ENCODE assay signal across 15 cellular contexts in the genomic region with DNA sequence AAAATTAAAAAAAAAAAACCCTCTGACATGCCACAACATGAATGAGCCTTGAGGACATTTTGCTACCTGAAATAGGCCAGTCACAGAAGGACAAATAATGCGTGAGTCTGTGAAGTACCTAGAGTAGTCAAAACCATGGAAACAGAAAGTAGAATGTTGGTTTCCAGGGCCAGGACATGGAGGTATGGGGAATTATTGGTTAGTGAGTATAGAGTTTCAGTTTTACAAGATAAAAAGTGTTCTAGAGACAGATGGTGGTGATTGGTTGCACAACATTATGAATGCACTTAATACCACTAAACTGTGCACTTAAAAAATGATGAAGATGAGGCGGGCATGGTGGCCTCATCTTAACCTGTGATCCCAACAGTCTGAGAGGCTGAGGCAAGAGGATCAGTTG. TPM values are rescaled to one million over a fixed set of nuclear protein-coding genes. Genes with fewer than 3 reads are reported as not detected.
DNase-seq lines count a peak whose midpoint lies in the region; ATAC-seq and TF ChIP-seq lines count a peak whose summit lies in the region.
"Had no signal": no experiment of that assay in that cellular context is flagged by ENCODE, and none has a peak within 500 bp of the region (broad histone marks: within the 10 kb centered on the region; RNA-seq: fewer than 3 reads in every experiment).

No MANE protein-coding gene starts in this region.

- CTCF ChIA-PET in AG04450 (lab: Charles Lee): no interaction called here

- H3K4me1 ChIP-seq in KMS-11 (ENCODE audit: low read depth, poor library complexity, severe bottlenecking) (peaks cover 24% of the 10 kb centered on the region), suprapubic skin (peaks cover 12% of the 10 kb centered on the region)

- no peak for ATAC-seq in GM19467 (IDR thresholded peaks at IDR 0.05; ENCODE audit: unreplicated experiment)
- ATAC-seq: gastroesophageal sphincter, GM23338 had no signal

- no peaks in the 10 kb centered on the region for H3K27me3 ChIP-seq in AG04450 (ENCODE audit: control insufficient read depth, insufficient read depth, low read length)
- no peaks in the 10 kb centered on the region for H3K27me3 ChIP-seq in KMS-11 (ENCODE audit: insufficient read depth, low read depth)
- H3K27me3 ChIP-seq in suprapubic skin: no peaks in the 10 kb centered on the region
- H3K27me3 ChIP-seq: gastroesophageal sphincter, Peyer's patch had no signal

- H3K79me2 ChIP-seq in KMS-11 (ENCODE audit: insufficient read depth, low read depth): no peaks in the 10 kb centered on the region

- DNase-seq in AG04450 (ENCODE audit: low read depth, low spot score) (no peak), GM12865 (ENCODE audit: low read depth) (peak; percentile 72), fibroblast of mammary gland (ENCODE audit: low read depth) (peak; percentile 21), suprapubic skin (ENCODE audit: low spot score in 2 of 2) (no peak), NCI-H2081 treated with DMSO at 0.1 percent for 48 hours (lab: John Stamatoyannopoulos, UW) (no peak), substantia nigra (lab: John Stamatoyannopoulos, UW) (no peak)
- DNase-seq: NCI-H2029 treated with DMSO at 0.1 percent for 48 hours, NCI-H82, Peyer's patch had no signal

- TF ChIP-seq POLR2A in suprapubic skin (IDR thresholded peaks at IDR 0.05): no peak

- H4K20me1 ChIP-seq in KMS-11 (ENCODE audit: insufficient read depth): no peaks in the 10 kb centered on the region

- no peak overlapping the region for H3K9ac ChIP-seq in KMS-11

- H3K9me3 ChIP-seq in AG04450 (ENCODE audit: control insufficient read depth, insufficient read depth, low read length): peaks cover 7% of the 10 kb centered on the region; the same call in 1 of the 2 replicates
- no peaks in the 10 kb centered on the region for H3K9me3 ChIP-seq in suprapubic skin
- H3K9me3 ChIP-seq: Peyer's patch had no signal

- H3K36me3 ChIP-seq in KMS-11 (ENCODE audit: insufficient read depth) (no peaks in the 10 kb centered on the region), suprapubic skin (no peaks in the 10 kb centered on the region)
- H3K36me3 ChIP-seq: gastroesophageal sphincter, Peyer's patch had no signal

- POLR2A ChIA-PET in AG04450 (lab: Yijun Ruan, JAX): no interaction called here

- no peak for TF ChIP-seq CTCF in AG04450 (IDR thresholded peaks at IDR 0.05; ENCODE audit: low read depth, low read length)
- no peak for TF ChIP-seq CTCF in GM12865 (IDR thresholded peaks at IDR 0.05; ENCODE audit: insufficient read depth, low read depth, low read length, missing control alignments)
- TF ChIP-seq CTCF in KMS-11 (conservative IDR thresholded peaks at IDR 0.05; ENCODE audit: low read depth, low read length): no peak
- no peak for TF ChIP-seq CTCF in fibroblast of mammary gland (conservative IDR thresholded peaks at IDR 0.05; ENCODE audit: control insufficient read depth, insufficient read depth, low read depth, low read length)
- no peak for TF ChIP-seq CTCF in suprapubic skin (IDR thresholded peaks at IDR 0.05)

- no peak for TF ChIP-seq EP300 in suprapubic skin (IDR thresholded peaks at IDR 0.05)

- peak overlapping the region; percentile 25; the same call in 1 of the 2 replicates for H3K4me2 ChIP-seq in KMS-11
- H3K4me2 ChIP-seq: GM23338 had no signal

- WGBS in suprapubic skin: 91% methylated on average over 2 of the region's 2 CpGs

- H2AFZ ChIP-seq in KMS-11 (ENCODE audit: low read depth): no peak overlapping the region
- H2AFZ ChIP-seq: GM23338 had no signal

- H3K4me3 ChIP-seq in AG04450 (ENCODE audit: low read depth, low read length) (no peak overlapping the region), GM12865 (ENCODE audit: low read depth, low read length) (no peak overlapping the region), KMS-11 (IDR thresholded peaks at IDR 0.05; ENCODE audit: insufficient read depth, low read depth, low read length) (no peak overlapping the region), fibroblast of mammary gland (ENCODE audit: control insufficient read depth, low read depth, low read length) (no peak overlapping the region), suprapubic skin (no peak overlapping the region)
- H3K4me3 ChIP-seq: gastroesophageal sphincter, GM23338, Peyer's patch, thoracic aorta had no signal

- H3K27ac ChIP-seq in AG04450 (ENCODE audit: low read depth, low read length) (peak overlapping the region; percentile 31), KMS-11 (no peak overlapping the region), suprapubic skin (no peak overlapping the region), substantia nigra (ENCODE audit: low read depth, low read length, poor library complexity, severe bottlenecking) (no peak overlapping the region)
- H3K27ac ChIP-seq: Peyer's patch, thoracic aorta, VCaP had no signal

RNA-seq across cellular contexts. Expression of a gene that starts 47.6 kb away (rescaled TPM):
- polyA plus RNA-seq in AG04450 (2011; rRNA removed): 54.4 and 61.5 TPM in 2 replicates
- 38.4 and 48.0 TPM in 2 replicates for polyA minus RNA-seq in AG04450 (2011; rRNA and poly(A)+ RNA removed)
- 1,000 to 10,000 TPM; 1,382 to 1,995 (median 1,611) TPM for total RNA-seq in suprapubic skin

Comparison
In these comparisons a context has a peak if more than half of its experiments do, and no peak if none do; other contexts are left out.
1. DNase-seq: peak in GM12865 (single experiment) and fibroblast of mammary gland (single experiment); none in AG04450 (single experiment), suprapubic skin (0 of 2), NCI-H2081 treated with DMSO at 0.1 percent for 48 hours (single experiment) and substantia nigra (0 of 49).